Comparison of ENCODE assay signal across 8 cellular contexts in genomic region chr4:183444149-183444952, GRCh38. TPM values are rescaled to one million over a fixed set of nuclear protein-coding genes. Genes with fewer than 3 reads are reported as not detected.
DNase-seq lines count a peak whose midpoint lies in the region; ATAC-seq and TF ChIP-seq lines count a peak whose summit lies in the region.

CDKN2AIP (plus strand) TSS chr4:183444636; CDS start chr4:183444798, 162 bp downstream.

- ATAC-seq in GM18499 (IDR thresholded peaks at IDR 0.05; ENCODE audit: insufficient read depth, unreplicated experiment) (peak; percentile 64), HG02938 (IDR thresholded peaks at IDR 0.05; ENCODE audit: unreplicated experiment) (peak; percentile 82), left cardiac atrium (peak; percentile 94 to 96)

- peak within 1 kb of the TSS; percentile 96 for H3K4me3 Mint-ChIP-seq in T-helper 1 cell treated with Interleukin-12 subunit alpha and Interleukin-12 subunit beta and Interleukin-4 antibody, amounts not matched to agents 30 μg/mL and 1 μg/mL, for 36 hours

- peaks cover 4% of the 10 kb centered on the region for H3K27me3 Mint-ChIP-seq in T-helper 1 cell treated with Interleukin-12 subunit alpha and Interleukin-12 subunit beta and Interleukin-4 antibody, amounts not matched to agents 30 μg/mL and 1 μg/mL, for 36 hours (ENCODE audit: low read depth)

- H3K27ac ChIP-seq in prostate gland, result peak within 1 kb of the TSS; percentile 94 to 96

- H3K9me3 ChIP-seq in prostate gland, result no peaks in the 10 kb centered on the region

- peak in 2 of 4 experiments; percentile 15 to 29 for TF ChIP-seq CTCF in prostate gland (IDR thresholded peaks at IDR 0.05)

- peaks cover 3 to 4% of the 10 kb centered on the region in 2 donors for H3K36me3 ChIP-seq in prostate gland

- H3K36me3 Mint-ChIP-seq in T-helper 1 cell treated with Interleukin-12 subunit alpha and Interleukin-12 subunit beta and Interleukin-4 antibody, amounts not matched to agents 30 μg/mL and 1 μg/mL, for 36 hours (ENCODE audit: low read depth), result peaks cover 32% of the 10 kb centered on the region

- H3K4me1 ChIP-seq in prostate gland (replicated peaks), result peaks cover 10% of the 10 kb centered on the region

- peak; percentile 95 for TF ChIP-seq POLR2A in prostate gland (IDR thresholded peaks at IDR 0.05)

- under 1% methylated on average over 59 of the region's 101 CpGs for WGBS in prostate gland

- peak; percentile 82 for DNase-seq in NCI-H1694 treated with DMSO at 0.1 percent for 48 hours (lab: John Stamatoyannopoulos, UW)
- peak; percentile 85 for DNase-seq in amniotic stem cell (lab: John Stamatoyannopoulos, UW)
- DNase-seq in left cardiac atrium, result peak; percentile 94
- peak; percentile 90 for DNase-seq in prostate gland (ENCODE audit: low spot score)
- DNase-seq in ureter (ENCODE audit: low spot score), result peak; percentile 96

- H3K4me1 Mint-ChIP-seq in T-helper 1 cell treated with Interleukin-12 subunit alpha and Interleukin-12 subunit beta and Interleukin-4 antibody, amounts not matched to agents 30 μg/mL and 1 μg/mL, for 36 hours (ENCODE audit: low read depth), result peaks cover 32% of the 10 kb centered on the region

- peak within 1 kb of the TSS; percentile 59 to 64 for H3K4me3 ChIP-seq in prostate gland

- intact Hi-C loops in left cardiac atrium (cut with DNase I) (no loop called here), prostate gland (cut with DNase I) (loop anchor here (1.0 kb wide), 1 partner anchor 60 kb away; no protein-coding TSS in a partner anchor)

- H3K27me3 ChIP-seq in prostate gland (replicated peaks; ENCODE audit: insufficient read depth), result no peaks in the 10 kb centered on the region

- H3K9me3 Mint-ChIP-seq in T-helper 1 cell treated with Interleukin-12 subunit alpha and Interleukin-12 subunit beta and Interleukin-4 antibody, amounts not matched to agents 30 μg/mL and 1 μg/mL, for 36 hours, result no peaks in the 10 kb centered on the region

- H3K27ac Mint-ChIP-seq in T-helper 1 cell treated with Interleukin-12 subunit alpha and Interleukin-12 subunit beta and Interleukin-4 antibody, amounts not matched to agents 30 μg/mL and 1 μg/mL, for 36 hours, result peak within 1 kb of the TSS; percentile 96

RNA-seq across cellular contexts. Expression of gene CDKN2AIP, which starts in this region (rescaled TPM):
- total RNA-seq in left cardiac atrium, result 10 to 100 TPM in 1 of 2 donors, 1 to 10 TPM in 1; 8.7 to 11.2 TPM
- 10 to 100 TPM; 22.5 to 27.5 TPM for total RNA-seq in prostate gland
- 15.0 TPM for total RNA-seq in ureter

Comparison
In these comparisons a context has a peak if more than half of its experiments do, and no peak if none do; other contexts are left out.
1. Peak in every context shown above with its lines: DNase-seq, ATAC-seq, H3K4me3 ChIP-seq and H3K27ac ChIP-seq.